Comparison of ENCODE assay signal across 24 cellular contexts in genomic region chr1:67228791-67229190, GRCh38.
DNase-seq lines count a peak whose midpoint lies in the region; ATAC-seq and TF ChIP-seq lines count a peak whose summit lies in the region.
"Had no signal": no experiment of that assay in that cellular context is flagged by ENCODE, and none has a peak within 500 bp of the region (broad histone marks: within the 10 kb centered on the region; RNA-seq: fewer than 3 reads in every experiment).

No MANE protein-coding gene starts in this region.

- CTCF ChIA-PET in activated CD4-positive, alpha-beta T cell treated with anti-CD3 and anti-CD28 coated beads for 36 hours (lab: Charles Lee): interaction anchor here (0.7 to 1.6 kb wide), 4 partner anchors 15 to 270 kb away, joined by 3 to 11 read pairs (median 3); no protein-coding TSS in a partner anchor

- H3K4me3 Mint-ChIP-seq in activated CD4-positive, alpha-beta T cell treated with anti-CD3 and anti-CD28 coated beads for 36 hours: no peak overlapping the region
- H3K4me3 Mint-ChIP-seq: CD4-positive, alpha-beta memory T cell had no signal

- no peaks in the 10 kb centered on the region for H3K9me3 ChIP-seq in uterus
- H3K9me3 ChIP-seq: Caco-2 had no signal

- H3K27me3 ChIP-seq in uterus: no peaks in the 10 kb centered on the region
- H3K27me3 ChIP-seq: BLaER1 treated with 17β-estradiol and CSF1 and Interleukin-3, amounts not matched to agents 10 nM and 100 nM had no signal

- no peak overlapping the region for H3K27ac Mint-ChIP-seq in activated CD4-positive, alpha-beta T cell treated with anti-CD3 and anti-CD28 coated beads for 36 hours
- H3K27ac Mint-ChIP-seq: CD4-positive, alpha-beta memory T cell had no signal

- intact Hi-C loops in activated CD4-positive, alpha-beta T cell treated with anti-CD3 and anti-CD28 coated beads for 36 hours (cut with DNase I, micrococcal nuclease): no loop called here
- intact Hi-C loops in uterus (cut with DNase I; ENCODE audit: low total_unique reads): no loop called here

- peak; percentile 23 for ATAC-seq in activated CD4-positive, alpha-beta T cell treated with anti-CD3 and anti-CD28 coated beads for 36 hours
- ATAC-seq in GM21576 (IDR thresholded peaks at IDR 0.05; ENCODE audit: unreplicated experiment) (peak; percentile 48), HG03432 (IDR thresholded peaks at IDR 0.05; ENCODE audit: unreplicated experiment) (peak; percentile 59), HG02763 (IDR thresholded peaks at IDR 0.05; ENCODE audit: unreplicated experiment) (no peak)
- ATAC-seq: SK-N-SH treated with all-trans-retinoic acid at 6 μM for 48 hours had no signal

- H3K4me3 ChIP-seq in uterus: no peak overlapping the region
- H3K4me3 ChIP-seq: BLaER1 treated with 17β-estradiol and CSF1 and Interleukin-3, amounts not matched to agents 10 nM and 100 nM; PC-9 had no signal

- POLR2A ChIA-PET in activated CD4-positive, alpha-beta T cell treated with anti-CD3 and anti-CD28 coated beads for 36 hours (lab: Charles Lee): no interaction called here

- no peak for DNase-seq in activated CD4-positive, alpha-beta T cell treated with anti-CD3 and anti-CD28 coated beads for 36 hours
- DNase-seq in activated CD4-positive, alpha-beta T cell treated with anti-CD3 and anti-CD28 coated beads for 1 hour: no peak
- DNase-seq in uterus (no peak), epidermal melanocyte (ENCODE audit: insufficient read length, low spot score) (no peak)
- DNase-seq: 8988T; Caco-2; CD4-positive, alpha-beta memory T cell; DMS 273 treated with DMSO at 0.1 percent for 48 hours; DND-41; KBM-7; MM.1S; NCI-H1105 treated with DMSO at 0.1 percent for 48 hours; NCI-H2029 treated with DMSO at 0.1 percent for 48 hours; NCI-H226; NCI-H510A treated with DMSO at 0.1 percent for 48 hours; NCI-H748 treated with DMSO at 0.1 percent for 48 hours; PC-9; SIG-M5 had no signal

- peaks cover 2% of the 10 kb centered on the region for H3K9me3 Mint-ChIP-seq in activated CD4-positive, alpha-beta T cell treated with anti-CD3 and anti-CD28 coated beads for 36 hours (ENCODE audit: low read depth)
- H3K9me3 Mint-ChIP-seq: CD4-positive, alpha-beta memory T cell had no signal

- H3K27me3 Mint-ChIP-seq in activated CD4-positive, alpha-beta T cell treated with anti-CD3 and anti-CD28 coated beads for 36 hours: no peaks in the 10 kb centered on the region
- H3K27me3 Mint-ChIP-seq: CD4-positive, alpha-beta memory T cell had no signal

- H3K36me3 Mint-ChIP-seq in activated CD4-positive, alpha-beta T cell treated with anti-CD3 and anti-CD28 coated beads for 36 hours (ENCODE audit: low read depth): peaks cover 4% of the 10 kb centered on the region
- H3K36me3 Mint-ChIP-seq: CD4-positive, alpha-beta memory T cell had no signal

- no peaks in the 10 kb centered on the region for H3K4me1 ChIP-seq in uterus
- H3K4me1 ChIP-seq: BLaER1 treated with 17β-estradiol and CSF1 and Interleukin-3, amounts not matched to agents 10 nM and 100 nM; Caco-2 had no signal

- H3K4me1 Mint-ChIP-seq in activated CD4-positive, alpha-beta T cell treated with anti-CD3 and anti-CD28 coated beads for 36 hours: peaks cover 17% of the 10 kb centered on the region

- no peak overlapping the region for H3K27ac ChIP-seq in uterus
- H3K27ac ChIP-seq: BLaER1 treated with 17β-estradiol and CSF1 and Interleukin-3, amounts not matched to agents 10 nM and 100 nM; PC-9; RWPE1 had no signal

- TF ChIP-seq POLR2A in uterus (IDR thresholded peaks at IDR 0.05): no peak

- no peak for TF ChIP-seq CTCF in uterus (IDR thresholded peaks at IDR 0.05)

- no peaks in the 10 kb centered on the region for H3K36me3 ChIP-seq in uterus
- H3K36me3 ChIP-seq: BLaER1 treated with 17β-estradiol and CSF1 and Interleukin-3, amounts not matched to agents 10 nM and 100 nM had no signal
